1 cellular context compared by ENCODE assay signal in genomic region chr4:185202984-185203379, GRCh38.
TF ChIP-seq lines count a peak whose summit lies in the region.

No MANE protein-coding gene starts in this region.

TF ChIP-seq in HCT116, 20 proteins besides CTCF, POLR2A, EP300 and RAD21 (continued from another document):
- TF ChIP-seq REST (IDR thresholded peaks at IDR 0.05; ENCODE audit: low read depth) = no peak
- TF ChIP-seq TCF7L2 (IDR thresholded peaks at IDR 0.05; ENCODE audit: borderline replicate concordance, extremely low read depth, insufficient read depth, insufficient read length) = no peak
- TF ChIP-seq ZFX (IDR thresholded peaks at IDR 0.05) = no peak
- TF ChIP-seq EGR1 (IDR thresholded peaks at IDR 0.05; ENCODE audit: low read depth) = no peak
- TF ChIP-seq POLR2AphosphoS5 (IDR thresholded peaks at IDR 0.05; ENCODE audit: low read depth, low read length) = no peak
